8 cellular contexts compared by ENCODE assay signal in the genomic region with DNA sequence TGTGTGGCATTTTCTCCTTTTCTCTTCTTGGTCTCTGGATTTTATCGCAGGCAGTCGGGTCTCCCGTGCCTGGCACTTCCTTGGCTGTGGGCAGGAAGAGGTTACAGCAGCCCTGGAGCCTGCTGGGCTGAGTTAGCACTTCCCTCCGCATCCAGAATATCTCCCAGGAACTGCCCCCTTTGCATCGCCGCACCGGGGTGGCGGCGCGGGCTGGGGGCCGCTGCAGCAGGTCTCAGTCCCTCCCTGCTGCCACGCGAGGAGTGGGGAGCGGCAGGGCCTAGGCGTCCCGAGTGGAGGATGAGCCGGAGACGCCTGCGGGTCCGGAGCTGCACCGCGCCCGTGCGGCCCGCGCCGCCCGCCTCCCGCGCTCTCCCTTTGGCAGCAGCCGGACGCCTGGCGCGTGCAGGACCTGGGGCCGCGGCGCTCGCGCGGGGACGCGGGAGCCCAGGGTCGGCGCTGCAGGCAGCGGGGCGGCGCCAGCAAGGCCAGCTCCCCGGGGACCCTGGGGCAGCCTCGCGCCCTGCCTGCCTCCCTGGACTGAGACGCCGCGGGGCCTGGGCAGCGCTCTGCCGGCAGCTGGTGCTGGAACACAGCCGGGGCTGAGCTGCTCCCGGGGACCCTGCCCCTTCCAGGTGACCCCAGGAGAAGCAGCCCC.
A peak's percentile ranks its signal among the peaks of the same experiment; 100 is the strongest.
DNase-seq lines count a peak whose midpoint lies in the region; ATAC-seq and TF ChIP-seq lines count a peak whose summit lies in the region.

No MANE protein-coding gene starts in this region.

- ATAC-seq in SK-N-SH treated with all-trans-retinoic acid at 6 μM for 48 hours (no peak), HG03095 (IDR thresholded peaks at IDR 0.05; ENCODE audit: unreplicated experiment) (no peak)

- no peaks in the 10 kb centered on the region for H3K79me2 ChIP-seq in SK-N-SH (ENCODE audit: insufficient read depth)

- H2BK12ac ChIP-seq in mesenchymal stem cell (ENCODE audit: low read length in 2 of 2) = no peak overlapping the region

- no peaks in the 10 kb centered on the region for H3K9me2 ChIP-seq in SK-N-SH

- H4K20me1 ChIP-seq in SK-N-SH (ENCODE audit: insufficient read depth) = no peaks in the 10 kb centered on the region

- no peak overlapping the region for H4K91ac ChIP-seq in mesenchymal stem cell (ENCODE audit: low read length)

- H3K36me3 ChIP-seq in SK-N-SH (replicated peaks in 1 of 2; ENCODE audit: control insufficient read depth in 1 of 2, insufficient read depth in 2 of 2, low read length in 1 of 2) = no peaks in the 10 kb centered on the region
- H3K36me3 ChIP-seq in mesenchymal stem cell (ENCODE audit: control insufficient read depth in 1 of 2, insufficient read depth in 2 of 2, low read depth in 1 of 2, low read length in 2 of 2) = no peaks in the 10 kb centered on the region

- peak overlapping the region; percentile 73 for H3K4me3 Mint-ChIP-seq in type B pancreatic cell

- no peak overlapping the region for H3K23ac ChIP-seq in mesenchymal stem cell (ENCODE audit: low read length in 2 of 2)

- CTCF ChIA-PET in SK-N-SH (lab: Yijun Ruan, JAX) = interaction anchor here (1.1 kb wide), 1 partner anchor 16 kb away, joined by 4 read pairs; no protein-coding TSS in a partner anchor

- no peak overlapping the region for H3K4me3 ChIP-seq in SK-N-SH (ENCODE audit: low read depth in 2 of 2, low read length in 1 of 2)
- H3K4me3 ChIP-seq in coronary artery = peak overlapping the region; percentile 70
- H3K4me3 ChIP-seq in mesenchymal stem cell (ENCODE audit: insufficient read depth in 1 of 2, low read depth in 1 of 2, low read length in 2 of 2) = peak overlapping the region in 1 of 2 experiments; percentile 77

- no peaks in the 10 kb centered on the region for H3K79me1 ChIP-seq in mesenchymal stem cell (replicated peaks; ENCODE audit: low read length, poor library complexity, severe bottlenecking)

- no peak overlapping the region for H3K18ac ChIP-seq in mesenchymal stem cell (ENCODE audit: low read depth in 1 of 2, low read length in 2 of 2)

- H3K27me3 ChIP-seq in SK-N-SH (ENCODE audit: insufficient read depth) (peaks cover 11% of the 10 kb centered on the region), mesenchymal stem cell (ENCODE audit: control insufficient read depth in 1 of 2, insufficient read depth in 1 of 2, low read length in 2 of 2) (peaks cover 24 to 39% of the 10 kb centered on the region in 2 experiments)

- H3K14ac ChIP-seq in mesenchymal stem cell (ENCODE audit: low read length in 2 of 2) = no peak overlapping the region

- TF ChIP-seq RAD21 in SK-N-SH (IDR thresholded peaks at IDR 0.05; ENCODE audit: low read length) = no peak

- no peak overlapping the region for H2AK5ac ChIP-seq in mesenchymal stem cell (ENCODE audit: low read length, severe bottlenecking)

- no peak overlapping the region for H2BK5ac ChIP-seq in mesenchymal stem cell (ENCODE audit: low read depth, low read length, poor library complexity, severe bottlenecking)

- H3K27ac ChIP-seq in SK-N-SH (ENCODE audit: low read depth in 2 of 2, low read length in 1 of 2) = no peak overlapping the region
- no peak overlapping the region for H3K27ac ChIP-seq in coronary artery
- H3K27ac ChIP-seq in mesenchymal stem cell (ENCODE audit: low read length, poor library complexity, severe bottlenecking) = no peak overlapping the region

- no peaks in the 10 kb centered on the region for H3F3A ChIP-seq in SK-N-SH (replicated peaks; ENCODE audit: insufficient read depth)

- TF ChIP-seq EP300 in SK-N-SH (IDR thresholded peaks at IDR 0.05; ENCODE audit: borderline replicate concordance in 1 of 2, low read depth in 1 of 2, low read length in 1 of 2) = no peak

- 5% methylated on average over 8 of the region's 57 CpGs for WGBS in SK-N-SH (ENCODE audit: low lambda C conversion rate)
- WGBS in mesenchymal stem cell = 4% methylated on average over 42 of the region's 57 CpGs

- H3K9me3 ChIP-seq in SK-N-SH (no peaks in the 10 kb centered on the region), mesenchymal stem cell (ENCODE audit: control insufficient read depth, low read length) (no peaks in the 10 kb centered on the region)

- no peak overlapping the region for H3K4ac ChIP-seq in mesenchymal stem cell (ENCODE audit: low read depth in 1 of 2, low read length in 2 of 2)

- no peak overlapping the region for H3K27ac Mint-ChIP-seq in type B pancreatic cell

- H3K9me3 Mint-ChIP-seq in type B pancreatic cell = peaks cover 4% of the 10 kb centered on the region

- peak; percentile 63 for DNase-seq in SK-N-SH
- DNase-seq in coronary artery (ENCODE audit: low spot score) = no peak
- no peak for DNase-seq in mesenchymal stem cell
- peak; percentile 71 for DNase-seq in type B pancreatic cell (ENCODE audit: extremely low spot score, unreplicated experiment)
- no peak for DNase-seq in activated effector memory CD4-positive, alpha-beta T cell treated with Interleukin-2 at 50 U/mL for 16 hours
- no peak for DNase-seq in central memory CD4-positive, alpha-beta T cell

- TF ChIP-seq CTCF in SK-N-SH (IDR thresholded peaks at IDR 0.05) = no peak
- TF ChIP-seq CTCF in coronary artery (IDR thresholded peaks at IDR 0.05) = no peak
- TF ChIP-seq CTCF in type B pancreatic cell (conservative IDR thresholded peaks at IDR 0.05) = no peak

- H2BK120ac ChIP-seq in mesenchymal stem cell (ENCODE audit: low read depth, low read length) = no peak overlapping the region

- H3K4me1 ChIP-seq in SK-N-SH (ENCODE audit: control insufficient read depth in 1 of 2, insufficient read depth in 2 of 2, low read depth in 1 of 2, low read length in 1 of 2) (no peaks in the 10 kb centered on the region), mesenchymal stem cell (ENCODE audit: control insufficient read depth, insufficient read depth, low read depth, low read length) (peaks cover 5% of the 10 kb centered on the region)

- no peak overlapping the region for H2BK15ac ChIP-seq in mesenchymal stem cell (ENCODE audit: low read depth, poor library complexity, severe bottlenecking)

- POLR2A ChIA-PET in SK-N-SH (lab: Yijun Ruan, JAX) = no interaction called here

- H4K8ac ChIP-seq in mesenchymal stem cell (ENCODE audit: low read length) = no peak overlapping the region

- H2AFZ ChIP-seq in SK-N-SH (ENCODE audit: low read depth) (no peak overlapping the region), mesenchymal stem cell (ENCODE audit: low read depth, low read length) (no peak overlapping the region)

- H3K4me2 ChIP-seq in SK-N-SH = 0 out of 2 replicates have a peak overlapping the region, but pooled peaks have one; percentile 47
- peak overlapping the region; percentile 36 for H3K4me2 ChIP-seq in mesenchymal stem cell (ENCODE audit: low read length, poor library complexity, severe bottlenecking)

- H3K36me3 Mint-ChIP-seq in type B pancreatic cell = peaks cover 4% of the 10 kb centered on the region

- H3K27me3 Mint-ChIP-seq in type B pancreatic cell = peaks cover 44% of the 10 kb centered on the region

- peaks cover 10% of the 10 kb centered on the region for H3K4me1 Mint-ChIP-seq in type B pancreatic cell (ENCODE audit: unreplicated experiment)

- H3K9ac ChIP-seq in SK-N-SH = no peak overlapping the region
- H3K9ac ChIP-seq in mesenchymal stem cell (ENCODE audit: low read length) = peak overlapping the region; percentile 77

TF ChIP-seq in SK-N-SH, 30 proteins besides CTCF, POLR2A, EP300 and RAD21 (continues in another document):
- TF ChIP-seq, protein P1, sequence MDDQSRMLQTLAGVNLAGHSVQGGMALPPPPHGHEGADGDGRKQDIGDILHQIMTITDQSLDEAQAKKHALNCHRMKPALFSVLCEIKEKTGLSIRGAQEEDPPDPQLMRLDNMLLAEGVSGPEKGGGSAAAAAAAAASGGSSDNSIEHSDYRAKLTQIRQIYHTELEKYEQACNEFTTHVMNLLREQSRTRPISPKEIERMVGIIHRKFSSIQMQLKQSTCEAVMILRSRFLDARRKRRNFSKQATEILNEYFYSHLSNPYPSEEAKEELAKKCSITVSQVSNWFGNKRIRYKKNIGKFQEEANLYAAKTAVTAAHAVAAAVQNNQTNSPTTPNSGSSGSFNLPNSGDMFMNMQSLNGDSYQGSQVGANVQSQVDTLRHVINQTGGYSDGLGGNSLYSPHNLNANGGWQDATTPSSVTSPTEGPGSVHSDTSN (IDR thresholded peaks at IDR 0.05) = no peak
- no peak for TF ChIP-seq CHD2 (IDR thresholded peaks at IDR 0.05; ENCODE audit: low read length, partially characterized antibody)
- TF ChIP-seq, protein P2, sequence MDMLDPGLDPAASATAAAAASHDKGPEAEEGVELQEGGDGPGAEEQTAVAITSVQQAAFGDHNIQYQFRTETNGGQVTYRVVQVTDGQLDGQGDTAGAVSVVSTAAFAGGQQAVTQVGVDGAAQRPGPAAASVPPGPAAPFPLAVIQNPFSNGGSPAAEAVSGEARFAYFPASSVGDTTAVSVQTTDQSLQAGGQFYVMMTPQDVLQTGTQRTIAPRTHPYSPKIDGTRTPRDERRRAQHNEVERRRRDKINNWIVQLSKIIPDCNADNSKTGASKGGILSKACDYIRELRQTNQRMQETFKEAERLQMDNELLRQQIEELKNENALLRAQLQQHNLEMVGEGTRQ (IDR thresholded peaks at IDR 0.05; ENCODE audit: borderline replicate concordance, low read depth, low read length) = no peak
- TF ChIP-seq TEAD4 (IDR thresholded peaks at IDR 0.05; ENCODE audit: borderline replicate concordance, insufficient read depth) = no peak
- TF ChIP-seq FOSL2 (IDR thresholded peaks at IDR 0.05; ENCODE audit: borderline replicate concordance, low read depth) = no peak

TF ChIP-seq in SK-N-SH treated with all-trans-retinoic acid at 6 μM for 48 hours, 23 proteins besides CTCF, POLR2A, EP300 and RAD21 (continues in another document):
- TF ChIP-seq OSR1 (CRISPR knock-in tag; IDR thresholded peaks at IDR 0.05) = no peak
- TF ChIP-seq, protein P3, sequence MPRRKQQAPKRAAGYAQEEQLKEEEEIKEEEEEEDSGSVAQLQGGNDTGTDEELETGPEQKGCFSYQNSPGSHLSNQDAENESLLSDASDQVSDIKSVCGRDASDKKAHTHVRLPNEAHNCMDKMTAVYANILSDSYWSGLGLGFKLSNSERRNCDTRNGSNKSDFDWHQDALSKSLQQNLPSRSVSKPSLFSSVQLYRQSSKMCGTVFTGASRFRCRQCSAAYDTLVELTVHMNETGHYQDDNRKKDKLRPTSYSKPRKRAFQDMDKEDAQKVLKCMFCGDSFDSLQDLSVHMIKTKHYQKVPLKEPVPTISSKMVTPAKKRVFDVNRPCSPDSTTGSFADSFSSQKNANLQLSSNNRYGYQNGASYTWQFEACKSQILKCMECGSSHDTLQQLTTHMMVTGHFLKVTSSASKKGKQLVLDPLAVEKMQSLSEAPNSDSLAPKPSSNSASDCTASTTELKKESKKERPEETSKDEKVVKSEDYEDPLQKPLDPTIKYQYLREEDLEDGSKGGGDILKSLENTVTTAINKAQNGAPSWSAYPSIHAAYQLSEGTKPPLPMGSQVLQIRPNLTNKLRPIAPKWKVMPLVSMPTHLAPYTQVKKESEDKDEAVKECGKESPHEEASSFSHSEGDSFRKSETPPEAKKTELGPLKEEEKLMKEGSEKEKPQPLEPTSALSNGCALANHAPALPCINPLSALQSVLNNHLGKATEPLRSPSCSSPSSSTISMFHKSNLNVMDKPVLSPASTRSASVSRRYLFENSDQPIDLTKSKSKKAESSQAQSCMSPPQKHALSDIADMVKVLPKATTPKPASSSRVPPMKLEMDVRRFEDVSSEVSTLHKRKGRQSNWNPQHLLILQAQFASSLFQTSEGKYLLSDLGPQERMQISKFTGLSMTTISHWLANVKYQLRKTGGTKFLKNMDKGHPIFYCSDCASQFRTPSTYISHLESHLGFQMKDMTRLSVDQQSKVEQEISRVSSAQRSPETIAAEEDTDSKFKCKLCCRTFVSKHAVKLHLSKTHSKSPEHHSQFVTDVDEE (CRISPR knock-in tag; IDR thresholded peaks at IDR 0.05) = no peak

Comparison
In these comparisons a context has a peak if more than half of its experiments do, and no peak if none do; other contexts are left out.
1. DNase-seq: peak in SK-N-SH (single experiment) and type B pancreatic cell (single experiment); none in coronary artery (single experiment), mesenchymal stem cell (single experiment), activated effector memory CD4-positive, alpha-beta T cell treated with Interleukin-2 at 50 U/mL for 16 hours (single experiment) and central memory CD4-positive, alpha-beta T cell (single experiment).